ENCODE assay signal across 28 cellular contexts in genomic region chr2:68291317-68291716, GRCh38. TPM values are rescaled to one million over a fixed set of nuclear protein-coding genes. Genes with fewer than 3 reads are reported as not detected.
"Had no signal": no experiment of that assay in that cellular context is flagged by ENCODE, and none has a peak within 500 bp of the region (broad histone marks: within the 10 kb centered on the region; RNA-seq: fewer than 3 reads in every experiment).

No MANE protein-coding gene starts in this region.

- ATAC-seq: activated CD8-positive, alpha-beta memory T cell treated with anti-CD3 and anti-CD28 coated beads, Interleukin-2, amount 10 ng/mL, durations not matched to agents 7 days and 5 days; activated CD8-positive, alpha-beta T cell treated with anti-CD3 and anti-CD28 coated beads for 36 hours; upper lobe of right lung had no signal

- H3K36me3 Mint-ChIP-seq: activated CD8-positive, alpha-beta memory T cell treated with anti-CD3 and anti-CD28 coated beads, Interleukin-2, amount 10 ng/mL, durations not matched to agents 7 days and 5 days; activated naive CD4-positive, alpha-beta T cell treated with anti-CD3 and anti-CD28 coated beads, Interleukin-2, amount 10 ng/mL, durations not matched to agents 7 days and 5 days; activated naive CD8-positive, alpha-beta T cell treated with anti-CD3 and anti-CD28 coated beads, Interleukin-2, amount 10 ng/mL, durations not matched to agents 7 days and 5 days; brain had no signal

- H3K27ac Mint-ChIP-seq: activated B cell treated with CpG ODN at 0.5 μM for 24 hours; activated CD8-positive, alpha-beta memory T cell treated with anti-CD3 and anti-CD28 coated beads, Interleukin-2, amount 10 ng/mL, durations not matched to agents 7 days and 5 days; activated CD8-positive, alpha-beta T cell treated with anti-CD3 and anti-CD28 coated beads for 36 hours; activated naive CD4-positive, alpha-beta T cell treated with anti-CD3 and anti-CD28 coated beads, Interleukin-2, amount 10 ng/mL, durations not matched to agents 7 days and 5 days; activated naive CD8-positive, alpha-beta T cell treated with anti-CD3 and anti-CD28 coated beads, Interleukin-2, amount 10 ng/mL, durations not matched to agents 7 days and 5 days; naive B cell had no signal

- H3K4me3 ChIP-seq: ascending aorta, esophagus squamous epithelium, hepatocyte, pancreas, spleen, suprapubic skin, tibial artery, upper lobe of right lung had no signal

- H3K4me2 ChIP-seq: hepatocyte had no signal

- DNase-seq: activated B cell treated with CpG ODN at 0.5 μM for 24 hours; activated CD4-positive, alpha-beta T cell treated with anti-CD3 and anti-CD28 coated beads, Interleukin-2, amount 50 U/mL, for 1 hour; activated CD8-positive, alpha-beta memory T cell treated with anti-CD3 and anti-CD28 coated beads, Interleukin-2, amount 10 ng/mL, durations not matched to agents 7 days and 5 days; activated CD8-positive, alpha-beta T cell treated with anti-CD3 and anti-CD28 coated beads for 36 hours; activated effector memory CD4-positive, alpha-beta T cell treated with Interleukin-2 at 50 U/mL for 16 hours; activated naive CD4-positive, alpha-beta T cell treated with anti-CD3 and anti-CD28 coated beads, Interleukin-2, amount 10 ng/mL, durations not matched to agents 7 days and 5 days; activated naive CD8-positive, alpha-beta T cell treated with anti-CD3 and anti-CD28 coated beads, Interleukin-2, amount 10 ng/mL, durations not matched to agents 7 days and 5 days; activated T-cell treated with anti-CD3 and anti-CD28 coated beads for 4 hours; central memory CD4-positive, alpha-beta T cell; effector CD4-positive, alpha-beta T cell; esophagus squamous epithelium; foreskin melanocyte; islet precursor cell; mammary epithelial cell; naive B cell; nucleus accumbens; pancreas; right cardiac atrium; spleen; stimulated activated naive CD4-positive, alpha-beta T cell; T-helper 2 cell; tibial artery; upper lobe of right lung had no signal

- H3K9me3 ChIP-seq: ascending aorta, esophagus squamous epithelium, pancreas, spleen, suprapubic skin, tibial artery, upper lobe of right lung had no signal

- H3K27me3 Mint-ChIP-seq: activated B cell treated with CpG ODN at 0.5 μM for 24 hours, brain had no signal

- H3K79me2 ChIP-seq: hepatocyte had no signal

- H2AFZ ChIP-seq: hepatocyte had no signal

- H3K4me1 Mint-ChIP-seq: activated naive CD4-positive, alpha-beta T cell treated with anti-CD3 and anti-CD28 coated beads, Interleukin-2, amount 10 ng/mL, durations not matched to agents 7 days and 5 days; neural crest cell had no signal

- H3K9me3 Mint-ChIP-seq: activated B cell treated with CpG ODN at 0.5 μM for 24 hours; activated CD8-positive, alpha-beta T cell treated with anti-CD3 and anti-CD28 coated beads for 36 hours; activated naive CD4-positive, alpha-beta T cell treated with anti-CD3 and anti-CD28 coated beads, Interleukin-2, amount 10 ng/mL, durations not matched to agents 7 days and 5 days; activated naive CD8-positive, alpha-beta T cell treated with anti-CD3 and anti-CD28 coated beads, Interleukin-2, amount 10 ng/mL, durations not matched to agents 7 days and 5 days; brain; naive B cell; neural crest cell had no signal

- H3K27ac ChIP-seq: ascending aorta, esophagus squamous epithelium, hepatocyte, pancreas, spleen, suprapubic skin, tibial artery, upper lobe of right lung had no signal

- H3K4me3 Mint-ChIP-seq: activated B cell treated with CpG ODN at 0.5 μM for 24 hours; activated CD8-positive, alpha-beta memory T cell treated with anti-CD3 and anti-CD28 coated beads, Interleukin-2, amount 10 ng/mL, durations not matched to agents 7 days and 5 days; activated CD8-positive, alpha-beta T cell treated with anti-CD3 and anti-CD28 coated beads for 36 hours; activated naive CD4-positive, alpha-beta T cell treated with anti-CD3 and anti-CD28 coated beads, Interleukin-2, amount 10 ng/mL, durations not matched to agents 7 days and 5 days; activated naive CD8-positive, alpha-beta T cell treated with anti-CD3 and anti-CD28 coated beads, Interleukin-2, amount 10 ng/mL, durations not matched to agents 7 days and 5 days; brain; naive B cell; neural crest cell had no signal

- H3K36me3 ChIP-seq: ascending aorta, pancreas, spleen, suprapubic skin, tibial artery, upper lobe of right lung had no signal

- H3K27me3 ChIP-seq: ascending aorta, esophagus squamous epithelium, hepatocyte, pancreas, spleen, suprapubic skin, tibial artery, upper lobe of right lung had no signal

RNA-seq across cellular contexts. Expression of gene CNRIP1, which starts 28.4 kb away (rescaled TPM):
- total RNA-seq: activated B cell treated with CpG ODN at 0.5 μM for 24 hours; activated CD8-positive, alpha-beta memory T cell treated with anti-CD3 and anti-CD28 coated beads, Interleukin-2, amount 10 ng/mL, durations not matched to agents 7 days and 5 days; activated CD8-positive, alpha-beta T cell treated with anti-CD3 and anti-CD28 coated beads for 36 hours; activated naive CD8-positive, alpha-beta T cell treated with anti-CD3 and anti-CD28 coated beads, Interleukin-2, amount 10 ng/mL, durations not matched to agents 7 days and 5 days had no signal
